In the genomic region with DNA sequence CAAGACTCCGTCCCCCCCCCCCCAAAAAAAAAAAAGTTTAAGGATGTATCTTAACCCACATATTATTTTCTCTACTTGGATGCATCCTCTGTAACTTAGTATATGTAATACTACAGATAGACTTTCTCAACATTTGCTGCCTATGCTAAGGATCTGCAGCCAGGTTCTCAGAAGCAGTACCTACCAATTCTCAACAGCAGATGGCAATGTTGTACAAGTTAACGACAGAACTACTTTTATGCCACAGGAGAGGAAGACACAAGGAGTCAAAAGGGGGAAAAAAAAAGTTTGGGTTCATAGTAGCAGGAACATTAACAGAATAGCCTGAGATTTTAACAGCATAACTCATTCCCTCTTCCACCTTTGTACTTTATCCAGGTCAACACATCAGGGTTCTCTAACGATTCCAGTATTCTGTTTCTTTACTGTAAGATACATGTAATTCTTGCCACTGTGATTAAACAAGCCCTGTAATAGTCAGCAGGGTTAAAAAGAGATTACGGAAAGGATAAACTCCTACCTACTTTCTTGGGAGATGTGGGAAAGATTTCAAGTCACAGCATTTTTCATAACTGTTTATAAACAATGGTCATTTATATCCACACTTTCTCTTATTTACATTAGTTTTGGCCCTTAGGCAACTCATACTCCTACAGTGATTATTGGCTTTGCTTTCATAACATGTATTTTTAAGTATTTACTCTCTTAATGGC, we compare ENCODE assay signal across 8 cellular contexts. TPM values are rescaled to one million over a fixed set of nuclear protein-coding genes. Genes with fewer than 3 reads are reported as not detected.
DNase-seq lines count a peak whose midpoint lies in the region; ATAC-seq, FAIRE-seq and TF ChIP-seq lines count a peak whose summit lies in the region.

No MANE protein-coding gene starts in this region.

- H2BK120ac ChIP-seq in H1 (replicated peaks; ENCODE audit: low read depth, low read length) = no peak overlapping the region
- H2BK120ac ChIP-seq in mesenchymal stem cell (ENCODE audit: low read depth, low read length) = no peak overlapping the region

- H4K8ac ChIP-seq in H1 (ENCODE audit: extremely low read depth, insufficient read depth, low read length) (no peak overlapping the region), mesenchymal stem cell (ENCODE audit: low read length) (no peak overlapping the region)

- H3K36me3 ChIP-seq in H1 (ENCODE audit: control insufficient read depth in 2 of 4, insufficient read depth in 4 of 4, low read length in 3 of 4) (peaks cover 2 to 26% (median 15%) of the 10 kb centered on the region in 4 experiments), mesenchymal stem cell (ENCODE audit: control insufficient read depth in 1 of 2, insufficient read depth in 2 of 2, low read depth in 1 of 2, low read length in 2 of 2) (peaks cover 13 to 54% of the 10 kb centered on the region in 2 experiments), tibial nerve (peaks cover 0 to 42% (median 8%) of the 10 kb centered on the region in 3 donors)

- no peak overlapping the region for H3K9ac ChIP-seq in H1 (replicated peaks in 1 of 4; ENCODE audit: extremely low read depth in 1 of 4, low read depth in 3 of 4, low read length in 3 of 4)
- H3K9ac ChIP-seq in mesenchymal stem cell (ENCODE audit: low read length) = peak overlapping the region; percentile 70

- H2BK20ac ChIP-seq in H1 (ENCODE audit: low read length) = no peak overlapping the region

- H3K4me1 ChIP-seq in H1 (replicated peaks in 1 of 4; ENCODE audit: control insufficient read depth in 3 of 4, insufficient read depth in 4 of 4, low read length in 3 of 4) = peaks cover 0 to 2% (median 0%) of the 10 kb centered on the region in 4 experiments; a peak in 2 of 7 replicates
- H3K4me1 ChIP-seq in mesenchymal stem cell (ENCODE audit: control insufficient read depth, insufficient read depth, low read depth, low read length) = no peaks in the 10 kb centered on the region
- H3K4me1 ChIP-seq in tibial nerve = peaks cover 4 to 47% (median 9%) of the 10 kb centered on the region in 4 donors

- no peak overlapping the region for H2BK12ac ChIP-seq in H1 (ENCODE audit: low read depth, low read length)
- no peak overlapping the region for H2BK12ac ChIP-seq in mesenchymal stem cell (ENCODE audit: low read length in 2 of 2)

- H4K5ac ChIP-seq in H1 (ENCODE audit: insufficient read length, low read depth, low read length) = no peak overlapping the region

- POLR2A ChIA-PET in H1 (lab: Charles Lee; ENCODE audit: partially characterized antibody) = interaction anchor here (1.0 to 1.3 kb wide), 2 partner anchors 149 to 165 kb away, joined by 3 read pairs; no protein-coding TSS in a partner anchor

- H3K14ac ChIP-seq in H1 (ENCODE audit: insufficient read length) (no peak overlapping the region), mesenchymal stem cell (ENCODE audit: low read length in 2 of 2) (no peak overlapping the region)

- peak; percentile 89 to 92 for TF ChIP-seq RAD21 in H1 (IDR thresholded peaks at IDR 0.05 in 1 of 2, conservative IDR thresholded peaks at IDR 0.05 in 1 of 2; ENCODE audit: low read depth in 2 of 2, low read length in 2 of 2)

- no peaks in the 10 kb centered on the region for H3K27me3 ChIP-seq in H1 (replicated peaks in 1 of 4; ENCODE audit: control insufficient read depth in 3 of 4, extremely low read depth in 1 of 4, insufficient read depth in 3 of 4, low read length in 3 of 4)
- no peaks in the 10 kb centered on the region for H3K27me3 ChIP-seq in mesenchymal stem cell (ENCODE audit: control insufficient read depth in 1 of 2, insufficient read depth in 1 of 2, low read length in 2 of 2)
- H3K27me3 ChIP-seq in tibial nerve = no peaks in the 10 kb centered on the region

- TF ChIP-seq CTCF in GM13977 (IDR thresholded peaks at IDR 0.05; ENCODE audit: extremely low read depth, insufficient read depth, missing control alignments) (peak; percentile 79), H1 (IDR thresholded peaks at IDR 0.05; ENCODE audit: control extremely low read depth in 1 of 3, insufficient read depth in 1 of 3, low read depth in 1 of 3, low read length in 3 of 3) (peak in 2 of 3 experiments; percentile 76 to 77; a peak in 3 of 4 replicates), tibial nerve (IDR thresholded peaks at IDR 0.05) (peak; percentile 58 to 95 (median 72))

- ATAC-seq in HG03469 (IDR thresholded peaks at IDR 0.05; ENCODE audit: unreplicated experiment) = no peak

- TF ChIP-seq EP300 in H1 (IDR thresholded peaks at IDR 0.05; ENCODE audit: borderline replicate concordance in 1 of 2, low read depth in 2 of 2, low read length in 2 of 2) = no peak
- peak in 1 of 2 donors; percentile 73 for TF ChIP-seq EP300 in tibial nerve (IDR thresholded peaks at IDR 0.05)

- CTCF ChIA-PET in H1 (lab: Charles Lee; ENCODE audit: partially characterized antibody) = interaction anchor here (0.6 to 5.1 kb wide), 15 partner anchors 9 to 492 kb away, joined by 3 to 67 read pairs (median 4); no protein-coding TSS in a partner anchor

- H3K18ac ChIP-seq in H1 (ENCODE audit: extremely low read depth, low read length) (no peak overlapping the region), mesenchymal stem cell (ENCODE audit: low read depth in 1 of 2, low read length in 2 of 2) (no peak overlapping the region)

- H3K27ac ChIP-seq in H1 (ENCODE audit: low read depth, low read length) (no peak overlapping the region), mesenchymal stem cell (ENCODE audit: low read length, poor library complexity, severe bottlenecking) (no peak overlapping the region), tibial nerve (peak overlapping the region; percentile 48 to 83 (median 68))

- H4K20me1 ChIP-seq in H1 (replicated peaks in 1 of 2; ENCODE audit: control insufficient read depth in 1 of 2, insufficient read depth in 2 of 2, low read length in 2 of 2) = no peaks in the 10 kb centered on the region

- no peak overlapping the region for H3K56ac ChIP-seq in H1 (replicated peaks; ENCODE audit: insufficient read length, low read depth, low read length)

- H3K79me1 ChIP-seq in H1 (ENCODE audit: low read depth, low read length) = no peaks in the 10 kb centered on the region
- peaks cover 9% of the 10 kb centered on the region for H3K79me1 ChIP-seq in mesenchymal stem cell (replicated peaks; ENCODE audit: low read length, poor library complexity, severe bottlenecking)

- 54% methylated on average over 4 of the region's 4 CpGs; no CpG with 5 or more reads in 1 of the 2 experiments for WGBS in H1 (ENCODE audit: extremely low coverage in 1 of 2, insufficient coverage in 1 of 2, insufficient read length in 1 of 2, insufficient replicate concordance in 2 of 2, low coverage in 1 of 2, low lambda C conversion rate in 2 of 2, missing lambda C conversion rate in 1 of 2), 2 experiments
- 86% methylated on average over 1 of the region's 4 CpGs for WGBS in mesenchymal stem cell
- WGBS in tibial nerve, 2 donors = 28 to 34% methylated on average over 4 of the region's 4 CpGs

- FAIRE-seq in TTC549 (lab: Jason Lieb, UNC) = peak; percentile 97
- peak; percentile 88 for FAIRE-seq in H1 (lab: Jason Lieb, UNC)

- peaks cover 0 to 4% of the 10 kb centered on the region in 2 experiments; a peak in 1 of 4 replicates for H3K79me2 ChIP-seq in H1 (ENCODE audit: control insufficient read depth in 1 of 2, insufficient read depth in 2 of 2, low read length in 2 of 2)

- H2AK5ac ChIP-seq in H1 (ENCODE audit: low read depth, low read length) (no peak overlapping the region), mesenchymal stem cell (ENCODE audit: low read length, severe bottlenecking) (no peak overlapping the region)

- in situ Hi-C loops in GM13977 (cut with MboI; ENCODE audit: low pct_unique_long_range_greater_than_20kb, low sequenced_read_pairs, unreplicated experiment) = loop anchor here (5.0 to 25.0 kb wide), 2 partner anchors 170 to 355 kb away; no protein-coding TSS in a partner anchor

- DNase-seq in AML-193 (lab: John Stamatoyannopoulos, UW) = peak; percentile 76 to 79
- peak; percentile 43 for DNase-seq in GM13977 (ENCODE audit: low spot score)
- peak; percentile 64 for DNase-seq in NCI-H2171 (lab: John Stamatoyannopoulos, UW)
- DNase-seq in H1 (ENCODE audit: low read depth in 1 of 2, low spot score in 2 of 2) = peak in 1 of 2 experiments; percentile 66
- peak; percentile 86 for DNase-seq in mesenchymal stem cell
- DNase-seq in tibial nerve (ENCODE audit: low spot score in 2 of 2) = peak in 1 of 2 donors; percentile 96

- H2BK5ac ChIP-seq in H1 (ENCODE audit: low read depth, low read length) (no peak overlapping the region), mesenchymal stem cell (ENCODE audit: low read depth, low read length, poor library complexity, severe bottlenecking) (no peak overlapping the region)

- H4K91ac ChIP-seq in H1 (replicated peaks; ENCODE audit: insufficient read length, low read length) (no peak overlapping the region), mesenchymal stem cell (ENCODE audit: low read length) (no peak overlapping the region)

- no peaks in the 10 kb centered on the region for H3K23me2 ChIP-seq in H1 (ENCODE audit: low read depth, low read length)

- H2AFZ ChIP-seq in H1 (ENCODE audit: low read length) (no peak overlapping the region), mesenchymal stem cell (ENCODE audit: low read depth, low read length) (no peak overlapping the region)

- H3K4me2 ChIP-seq in H1 (ENCODE audit: insufficient read depth in 1 of 2, low read depth in 2 of 2, low read length in 2 of 2) (no peak overlapping the region), mesenchymal stem cell (ENCODE audit: low read length, poor library complexity, severe bottlenecking) (no peak overlapping the region)

- no peak overlapping the region for H3K4ac ChIP-seq in H1 (replicated peaks; ENCODE audit: insufficient read length, low read depth, low read length)
- H3K4ac ChIP-seq in mesenchymal stem cell (ENCODE audit: low read depth in 1 of 2, low read length in 2 of 2) = no peak overlapping the region

- H2BK15ac ChIP-seq in H1 (ENCODE audit: low read length) (no peak overlapping the region), mesenchymal stem cell (ENCODE audit: low read depth, poor library complexity, severe bottlenecking) (no peak overlapping the region)

- no peak for TF ChIP-seq POLR2A in H1 (IDR thresholded peaks at IDR 0.05; ENCODE audit: control extremely low read depth in 1 of 2, low read depth in 2 of 2, low read length in 2 of 2)
- no peak for TF ChIP-seq POLR2A in tibial nerve (IDR thresholded peaks at IDR 0.05)

- no peak overlapping the region for H3K4me3 ChIP-seq in H1 (ENCODE audit: extremely low read depth in 1 of 4, insufficient read depth in 2 of 4, low read depth in 3 of 4, low read length in 4 of 4)
- H3K4me3 ChIP-seq in mesenchymal stem cell (ENCODE audit: insufficient read depth in 1 of 2, low read depth in 1 of 2, low read length in 2 of 2) = no peak overlapping the region
- H3K4me3 ChIP-seq in tibial nerve = no peak overlapping the region

- H3K9me3 ChIP-seq in H1 (ENCODE audit: insufficient read depth in 2 of 2, low read depth in 1 of 2, low read length in 1 of 2) (peaks cover 0 to 8% of the 10 kb centered on the region in 2 experiments; a peak in 2 of 4 replicates), mesenchymal stem cell (ENCODE audit: control insufficient read depth, low read length) (no peaks in the 10 kb centered on the region), tibial nerve (no peaks in the 10 kb centered on the region)

- no peak overlapping the region for H3K23ac ChIP-seq in H1 (ENCODE audit: insufficient read length)
- H3K23ac ChIP-seq in mesenchymal stem cell (ENCODE audit: low read length in 2 of 2) = no peak overlapping the region

RNA-seq across cellular contexts. Expression of a gene that starts 5.7 kb away (rescaled TPM):
- total RNA-seq in H1 (2021; fragmentation: NEBNext Ultra II Directional; extraction: Animal tissue kit (Norgen Biotek cat#: 25700)) = 39.5 and 43.6 TPM in 2 replicates
- polyA plus RNA-seq in H1 (2011; rRNA removed) = 16.0 and 28.0 TPM in 2 replicates
- 25.0 TPM for polyA plus RNA-seq in H1 (2011; cell fraction: cytosol; rRNA removed)
- 44.9 TPM for polyA plus RNA-seq in H1 (2011; cell fraction: nucleus; rRNA removed)
- polyA plus RNA-seq in H1 (2012, experiment 1 of 2) = 30.0 to 39.2 TPM (median 31.7 TPM) in 4 replicates
- 1.8 TPM for polyA plus RNA-seq in H1 (2012, experiment 2 of 2)
- 16.0 TPM for polyA plus RNA-seq in H1 (2013, experiment 1 of 2)
- 15.4 TPM for polyA plus RNA-seq in H1 (2013, experiment 2 of 2)
- 36.4 and 45.8 TPM in 2 replicates for polyA minus RNA-seq in H1 (2011; rRNA and poly(A)+ RNA removed)
- 23.2 TPM for polyA minus RNA-seq in H1 (2011; cell fraction: cytosol; rRNA and poly(A)+ RNA removed)
- polyA minus RNA-seq in H1 (2011; cell fraction: nucleus; rRNA and poly(A)+ RNA removed) = 50.6 TPM
- polyA plus RNA-seq in mesenchymal stem cell (2013, experiment 1 of 2) = 26.4 TPM
- polyA plus RNA-seq in mesenchymal stem cell (2013, experiment 2 of 2) = 26.7 TPM
- total RNA-seq in tibial nerve = 100 to 1,000 TPM in 2 of 4 donors, 10 to 100 TPM in 2; 76.1 to 109 (median 94.4) TPM

RNA-seq across cellular contexts. Expression of a gene that starts 43.9 kb away (rescaled TPM):
- total RNA-seq in H1 (2021; fragmentation: NEBNext Ultra II Directional; extraction: Animal tissue kit (Norgen Biotek cat#: 25700)) = 250 and 251 TPM in 2 replicates
- polyA plus RNA-seq in H1 (2011; rRNA removed) = 163 and 218 TPM in 2 replicates
- 163 TPM for polyA plus RNA-seq in H1 (2011; cell fraction: cytosol; rRNA removed)
- 194 TPM for polyA plus RNA-seq in H1 (2011; cell fraction: nucleus; rRNA removed)
- 188 to 225 TPM (median 214 TPM) in 4 replicates for polyA plus RNA-seq in H1 (2012, experiment 1 of 2)
- polyA plus RNA-seq in H1 (2012, experiment 2 of 2) = 35.0 TPM
- 254 TPM for polyA plus RNA-seq in H1 (2013, experiment 1 of 2)
- polyA plus RNA-seq in H1 (2013, experiment 2 of 2) = 326 TPM
- polyA minus RNA-seq in H1 (2011; rRNA and poly(A)+ RNA removed) = 528 and 582 TPM in 2 replicates
- 221 TPM for polyA minus RNA-seq in H1 (2011; cell fraction: cytosol; rRNA and poly(A)+ RNA removed)
- polyA minus RNA-seq in H1 (2011; cell fraction: nucleus; rRNA and poly(A)+ RNA removed) = 120 TPM
- 426 TPM for polyA plus RNA-seq in mesenchymal stem cell (2013, experiment 1 of 2)
- polyA plus RNA-seq in mesenchymal stem cell (2013, experiment 2 of 2) = 426 TPM
- total RNA-seq in tibial nerve = 100 to 1,000 TPM; 262 to 296 (median 280) TPM

Comparison
In these comparisons a context has a peak if more than half of its experiments do, and no peak if none do; other contexts are left out.
1. H3K27ac ChIP-seq: peak in tibial nerve (4 of 4); none in H1 (single experiment) and mesenchymal stem cell (single experiment).
2. Peak in every context shown above with its lines, with median percentiles within 50 percentile points of each other: CTCF ChIP-seq.